ENCODE assay signal across 1 cellular context in the genomic region with DNA sequence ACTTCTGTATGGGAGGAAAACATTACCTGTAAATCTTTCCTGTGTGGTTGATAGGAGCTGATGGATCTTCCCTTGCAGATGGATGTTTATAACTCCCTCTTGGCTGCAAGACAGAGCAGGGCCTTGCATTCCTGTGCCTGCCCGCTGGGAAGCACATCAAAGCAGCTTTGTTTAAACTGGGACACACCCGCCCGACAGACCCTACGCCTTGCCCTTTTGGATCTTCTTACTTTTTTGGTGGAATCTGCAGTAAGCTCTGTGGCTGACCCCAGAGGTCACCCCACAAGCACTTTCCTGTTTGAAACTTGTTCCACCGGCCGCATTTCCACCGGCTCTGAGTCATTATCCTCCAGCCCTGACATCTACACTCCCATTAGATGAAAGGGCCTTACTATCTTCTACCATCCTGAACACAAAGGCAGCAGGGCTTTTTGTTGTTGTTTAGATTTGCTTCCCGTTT.
TF ChIP-seq lines count a peak whose summit lies in the region.

No MANE protein-coding gene starts in this region.

TF ChIP-seq in HepG2, 621 proteins besides CTCF, POLR2A, EP300 and RAD21 (continued from another document and continues in another):
- TF ChIP-seq, protein P1, sequence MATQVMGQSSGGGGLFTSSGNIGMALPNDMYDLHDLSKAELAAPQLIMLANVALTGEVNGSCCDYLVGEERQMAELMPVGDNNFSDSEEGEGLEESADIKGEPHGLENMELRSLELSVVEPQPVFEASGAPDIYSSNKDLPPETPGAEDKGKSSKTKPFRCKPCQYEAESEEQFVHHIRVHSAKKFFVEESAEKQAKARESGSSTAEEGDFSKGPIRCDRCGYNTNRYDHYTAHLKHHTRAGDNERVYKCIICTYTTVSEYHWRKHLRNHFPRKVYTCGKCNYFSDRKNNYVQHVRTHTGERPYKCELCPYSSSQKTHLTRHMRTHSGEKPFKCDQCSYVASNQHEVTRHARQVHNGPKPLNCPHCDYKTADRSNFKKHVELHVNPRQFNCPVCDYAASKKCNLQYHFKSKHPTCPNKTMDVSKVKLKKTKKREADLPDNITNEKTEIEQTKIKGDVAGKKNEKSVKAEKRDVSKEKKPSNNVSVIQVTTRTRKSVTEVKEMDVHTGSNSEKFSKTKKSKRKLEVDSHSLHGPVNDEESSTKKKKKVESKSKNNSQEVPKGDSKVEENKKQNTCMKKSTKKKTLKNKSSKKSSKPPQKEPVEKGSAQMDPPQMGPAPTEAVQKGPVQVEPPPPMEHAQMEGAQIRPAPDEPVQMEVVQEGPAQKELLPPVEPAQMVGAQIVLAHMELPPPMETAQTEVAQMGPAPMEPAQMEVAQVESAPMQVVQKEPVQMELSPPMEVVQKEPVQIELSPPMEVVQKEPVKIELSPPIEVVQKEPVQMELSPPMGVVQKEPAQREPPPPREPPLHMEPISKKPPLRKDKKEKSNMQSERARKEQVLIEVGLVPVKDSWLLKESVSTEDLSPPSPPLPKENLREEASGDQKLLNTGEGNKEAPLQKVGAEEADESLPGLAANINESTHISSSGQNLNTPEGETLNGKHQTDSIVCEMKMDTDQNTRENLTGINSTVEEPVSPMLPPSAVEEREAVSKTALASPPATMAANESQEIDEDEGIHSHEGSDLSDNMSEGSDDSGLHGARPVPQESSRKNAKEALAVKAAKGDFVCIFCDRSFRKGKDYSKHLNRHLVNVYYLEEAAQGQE (IDR thresholded peaks at IDR 0.05; ENCODE audit: borderline replicate concordance in 1 of 2, low read depth in 1 of 2, low read length in 2 of 2), result peak in 1 of 2 experiments; percentile 60; a peak in 1 of 4 replicates
- TF ChIP-seq ZNF34 (CRISPR knock-in tag; IDR thresholded peaks at IDR 0.05; ENCODE audit: borderline replicate concordance), result no peak
- TF ChIP-seq PLRG1 (conservative IDR thresholded peaks at IDR 0.05), result no peak
- TF ChIP-seq KLF6 (CRISPR knock-in tag; IDR thresholded peaks at IDR 0.05), result no peak
- TF ChIP-seq, protein P2, sequence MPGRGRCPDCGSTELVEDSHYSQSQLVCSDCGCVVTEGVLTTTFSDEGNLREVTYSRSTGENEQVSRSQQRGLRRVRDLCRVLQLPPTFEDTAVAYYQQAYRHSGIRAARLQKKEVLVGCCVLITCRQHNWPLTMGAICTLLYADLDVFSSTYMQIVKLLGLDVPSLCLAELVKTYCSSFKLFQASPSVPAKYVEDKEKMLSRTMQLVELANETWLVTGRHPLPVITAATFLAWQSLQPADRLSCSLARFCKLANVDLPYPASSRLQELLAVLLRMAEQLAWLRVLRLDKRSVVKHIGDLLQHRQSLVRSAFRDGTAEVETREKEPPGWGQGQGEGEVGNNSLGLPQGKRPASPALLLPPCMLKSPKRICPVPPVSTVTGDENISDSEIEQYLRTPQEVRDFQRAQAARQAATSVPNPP (CRISPR knock-in tag; IDR thresholded peaks at IDR 0.05), result no peak
- peak; percentile 41 for TF ChIP-seq STAG1 (CRISPR knock-in tag; IDR thresholded peaks at IDR 0.05)
- peak; percentile 49; the same call in 1 of the 2 replicates for TF ChIP-seq SP5 (CRISPR knock-in tag; IDR thresholded peaks at IDR 0.05; ENCODE audit: borderline replicate concordance, low read depth)
- TF ChIP-seq MYNN (CRISPR knock-in tag; IDR thresholded peaks at IDR 0.05; ENCODE audit: low read depth), result no peak
- peak; percentile 90 for TF ChIP-seq ZMYM4 (CRISPR knock-in tag; IDR thresholded peaks at IDR 0.05)
- 0 out of 2 replicates have a peak, but pooled peaks have one; percentile 39 for TF ChIP-seq ZNF761 (CRISPR knock-in tag; conservative IDR thresholded peaks at IDR 0.05)
- TF ChIP-seq, protein P3, sequence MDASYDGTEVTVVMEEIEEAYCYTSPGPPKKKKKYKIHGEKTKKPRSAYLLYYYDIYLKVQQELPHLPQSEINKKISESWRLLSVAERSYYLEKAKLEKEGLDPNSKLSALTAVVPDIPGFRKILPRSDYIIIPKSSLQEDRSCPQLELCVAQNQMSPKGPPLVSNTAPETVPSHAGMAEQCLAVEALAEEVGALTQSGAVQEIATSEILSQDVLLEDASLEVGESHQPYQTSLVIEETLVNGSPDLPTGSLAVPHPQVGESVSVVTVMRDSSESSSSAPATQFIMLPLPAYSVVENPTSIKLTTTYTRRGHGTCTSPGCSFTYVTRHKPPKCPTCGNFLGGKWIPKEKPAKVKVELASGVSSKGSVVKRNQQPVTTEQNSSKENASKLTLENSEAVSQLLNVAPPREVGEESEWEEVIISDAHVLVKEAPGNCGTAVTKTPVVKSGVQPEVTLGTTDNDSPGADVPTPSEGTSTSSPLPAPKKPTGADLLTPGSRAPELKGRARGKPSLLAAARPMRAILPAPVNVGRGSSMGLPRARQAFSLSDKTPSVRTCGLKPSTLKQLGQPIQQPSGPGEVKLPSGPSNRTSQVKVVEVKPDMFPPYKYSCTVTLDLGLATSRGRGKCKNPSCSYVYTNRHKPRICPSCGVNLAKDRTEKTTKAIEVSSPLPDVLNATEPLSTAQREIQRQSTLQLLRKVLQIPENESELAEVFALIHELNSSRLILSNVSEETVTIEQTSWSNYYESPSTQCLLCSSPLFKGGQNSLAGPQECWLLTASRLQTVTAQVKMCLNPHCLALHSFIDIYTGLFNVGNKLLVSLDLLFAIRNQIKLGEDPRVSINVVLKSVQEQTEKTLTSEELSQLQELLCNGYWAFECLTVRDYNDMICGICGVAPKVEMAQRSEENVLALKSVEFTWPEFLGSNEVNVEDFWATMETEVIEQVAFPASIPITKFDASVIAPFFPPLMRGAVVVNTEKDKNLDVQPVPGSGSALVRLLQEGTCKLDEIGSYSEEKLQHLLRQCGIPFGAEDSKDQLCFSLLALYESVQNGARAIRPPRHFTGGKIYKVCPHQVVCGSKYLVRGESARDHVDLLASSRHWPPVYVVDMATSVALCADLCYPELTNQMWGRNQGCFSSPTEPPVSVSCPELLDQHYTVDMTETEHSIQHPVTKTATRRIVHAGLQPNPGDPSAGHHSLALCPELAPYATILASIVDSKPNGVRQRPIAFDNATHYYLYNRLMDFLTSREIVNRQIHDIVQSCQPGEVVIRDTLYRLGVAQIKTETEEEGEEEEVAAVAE (CRISPR knock-in tag; IDR thresholded peaks at IDR 0.05; ENCODE audit: borderline replicate concordance), result no peak
- TF ChIP-seq, protein P4, sequence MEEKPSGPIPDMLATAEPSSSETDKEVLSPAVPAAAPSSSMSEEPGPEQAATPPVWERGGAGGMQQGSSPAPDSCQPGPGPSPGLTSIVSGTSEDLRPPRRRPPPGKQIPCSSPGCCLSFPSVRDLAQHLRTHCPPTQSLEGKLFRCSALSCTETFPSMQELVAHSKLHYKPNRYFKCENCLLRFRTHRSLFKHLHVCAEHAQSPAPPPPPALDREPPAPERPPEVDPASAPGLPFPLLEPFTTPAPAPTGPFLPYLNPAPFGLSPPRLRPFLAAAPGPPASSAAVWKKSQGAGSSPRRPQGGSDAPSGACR (CRISPR knock-in tag; IDR thresholded peaks at IDR 0.05), result peak; percentile 58; the same call in 1 of the 2 replicates
- no peak for TF ChIP-seq FOXC1 (CRISPR knock-in tag; IDR thresholded peaks at IDR 0.05; ENCODE audit: borderline replicate concordance)
- no peak for TF ChIP-seq ZNF10 (CRISPR knock-in tag; IDR thresholded peaks at IDR 0.05; ENCODE audit: borderline replicate concordance, low read depth)
- no peak for TF ChIP-seq PHF20 (CRISPR knock-in tag; IDR thresholded peaks at IDR 0.05)
- no peak for TF ChIP-seq FOXA1 (IDR thresholded peaks at IDR 0.05)
- TF ChIP-seq FOXA1 (CRISPR knock-in tag; IDR thresholded peaks at IDR 0.05), result peak; percentile 86
- TF ChIP-seq, protein P5, sequence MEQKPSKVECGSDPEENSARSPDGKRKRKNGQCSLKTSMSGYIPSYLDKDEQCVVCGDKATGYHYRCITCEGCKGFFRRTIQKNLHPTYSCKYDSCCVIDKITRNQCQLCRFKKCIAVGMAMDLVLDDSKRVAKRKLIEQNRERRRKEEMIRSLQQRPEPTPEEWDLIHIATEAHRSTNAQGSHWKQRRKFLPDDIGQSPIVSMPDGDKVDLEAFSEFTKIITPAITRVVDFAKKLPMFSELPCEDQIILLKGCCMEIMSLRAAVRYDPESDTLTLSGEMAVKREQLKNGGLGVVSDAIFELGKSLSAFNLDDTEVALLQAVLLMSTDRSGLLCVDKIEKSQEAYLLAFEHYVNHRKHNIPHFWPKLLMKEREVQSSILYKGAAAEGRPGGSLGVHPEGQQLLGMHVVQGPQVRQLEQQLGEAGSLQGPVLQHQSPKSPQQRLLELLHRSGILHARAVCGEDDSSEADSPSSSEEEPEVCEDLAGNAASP (CRISPR knock-in tag; IDR thresholded peaks at IDR 0.05; ENCODE audit: borderline replicate concordance), result 0 out of 2 replicates have a peak, but pooled peaks have one; percentile 53
- TF ChIP-seq MATR3 (CRISPR knock-in tag; IDR thresholded peaks at IDR 0.05), result no peak
- TF ChIP-seq ZNF790 (CRISPR knock-in tag; IDR thresholded peaks at IDR 0.05; ENCODE audit: borderline replicate concordance), result no peak
- TF ChIP-seq SAP130 (CRISPR knock-in tag; IDR thresholded peaks at IDR 0.05; ENCODE audit: low read depth), result peak; percentile 70; the same call in 1 of the 2 replicates
- TF ChIP-seq, protein P6, sequence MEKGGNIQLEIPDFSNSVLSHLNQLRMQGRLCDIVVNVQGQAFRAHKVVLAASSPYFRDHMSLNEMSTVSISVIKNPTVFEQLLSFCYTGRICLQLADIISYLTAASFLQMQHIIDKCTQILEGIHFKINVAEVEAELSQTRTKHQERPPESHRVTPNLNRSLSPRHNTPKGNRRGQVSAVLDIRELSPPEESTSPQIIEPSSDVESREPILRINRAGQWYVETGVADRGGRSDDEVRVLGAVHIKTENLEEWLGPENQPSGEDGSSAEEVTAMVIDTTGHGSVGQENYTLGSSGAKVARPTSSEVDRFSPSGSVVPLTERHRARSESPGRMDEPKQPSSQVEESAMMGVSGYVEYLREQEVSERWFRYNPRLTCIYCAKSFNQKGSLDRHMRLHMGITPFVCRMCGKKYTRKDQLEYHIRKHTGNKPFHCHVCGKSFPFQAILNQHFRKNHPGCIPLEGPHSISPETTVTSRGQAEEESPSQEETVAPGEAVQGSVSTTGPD (CRISPR knock-in tag; IDR thresholded peaks at IDR 0.05), result peak; percentile 68; the same call in 1 of the 2 replicates
- TF ChIP-seq NFE2 (CRISPR knock-in tag; IDR thresholded peaks at IDR 0.05), result no peak
- peak; percentile 83 for TF ChIP-seq FOXO1 (CRISPR knock-in tag; IDR thresholded peaks at IDR 0.05)
- no peak for TF ChIP-seq ZFAT (CRISPR knock-in tag; conservative IDR thresholded peaks at IDR 0.05)
- 0 out of 2 replicates have a peak, but pooled peaks have one; percentile 62 for TF ChIP-seq KLF11 (CRISPR knock-in tag; IDR thresholded peaks at IDR 0.05)
- TF ChIP-seq, protein P7, sequence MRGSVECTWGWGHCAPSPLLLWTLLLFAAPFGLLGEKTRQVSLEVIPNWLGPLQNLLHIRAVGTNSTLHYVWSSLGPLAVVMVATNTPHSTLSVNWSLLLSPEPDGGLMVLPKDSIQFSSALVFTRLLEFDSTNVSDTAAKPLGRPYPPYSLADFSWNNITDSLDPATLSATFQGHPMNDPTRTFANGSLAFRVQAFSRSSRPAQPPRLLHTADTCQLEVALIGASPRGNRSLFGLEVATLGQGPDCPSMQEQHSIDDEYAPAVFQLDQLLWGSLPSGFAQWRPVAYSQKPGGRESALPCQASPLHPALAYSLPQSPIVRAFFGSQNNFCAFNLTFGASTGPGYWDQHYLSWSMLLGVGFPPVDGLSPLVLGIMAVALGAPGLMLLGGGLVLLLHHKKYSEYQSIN (CRISPR knock-in tag; IDR thresholded peaks at IDR 0.05; ENCODE audit: borderline replicate concordance), result no peak
- TF ChIP-seq, protein P8, sequence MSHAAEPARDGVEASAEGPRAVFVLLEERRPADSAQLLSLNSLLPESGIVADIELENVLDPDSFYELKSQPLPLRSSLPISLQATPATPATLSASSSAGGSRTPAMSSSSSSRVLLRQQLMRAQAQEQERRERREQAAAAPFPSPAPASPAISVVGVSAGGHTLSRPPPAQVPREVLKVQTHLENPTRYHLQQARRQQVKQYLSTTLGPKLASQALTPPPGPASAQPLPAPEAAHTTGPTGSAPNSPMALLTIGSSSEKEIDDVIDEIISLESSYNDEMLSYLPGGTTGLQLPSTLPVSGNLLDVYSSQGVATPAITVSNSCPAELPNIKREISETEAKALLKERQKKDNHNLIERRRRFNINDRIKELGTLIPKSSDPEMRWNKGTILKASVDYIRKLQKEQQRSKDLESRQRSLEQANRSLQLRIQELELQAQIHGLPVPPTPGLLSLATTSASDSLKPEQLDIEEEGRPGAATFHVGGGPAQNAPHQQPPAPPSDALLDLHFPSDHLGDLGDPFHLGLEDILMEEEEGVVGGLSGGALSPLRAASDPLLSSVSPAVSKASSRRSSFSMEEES (CRISPR knock-in tag; IDR thresholded peaks at IDR 0.05), result peak; percentile 39
- no peak for TF ChIP-seq ATF1 (CRISPR knock-in tag; IDR thresholded peaks at IDR 0.05)
- TF ChIP-seq, protein P9, sequence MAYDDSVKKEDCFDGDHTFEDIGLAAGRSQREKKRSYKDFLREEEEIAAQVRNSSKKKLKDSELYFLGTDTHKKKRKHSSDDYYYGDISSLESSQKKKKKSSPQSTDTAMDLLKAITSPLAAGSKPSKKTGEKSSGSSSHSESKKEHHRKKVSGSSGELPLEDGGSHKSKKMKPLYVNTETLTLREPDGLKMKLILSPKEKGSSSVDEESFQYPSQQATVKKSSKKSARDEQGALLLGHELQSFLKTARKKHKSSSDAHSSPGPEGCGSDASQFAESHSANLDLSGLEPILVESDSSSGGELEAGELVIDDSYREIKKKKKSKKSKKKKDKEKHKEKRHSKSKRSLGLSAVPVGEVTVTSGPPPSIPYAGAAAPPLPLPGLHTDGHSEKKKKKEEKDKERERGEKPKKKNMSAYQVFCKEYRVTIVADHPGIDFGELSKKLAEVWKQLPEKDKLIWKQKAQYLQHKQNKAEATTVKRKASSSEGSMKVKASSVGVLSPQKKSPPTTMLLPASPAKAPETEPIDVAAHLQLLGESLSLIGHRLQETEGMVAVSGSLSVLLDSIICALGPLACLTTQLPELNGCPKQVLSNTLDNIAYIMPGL (CRISPR knock-in tag; IDR thresholded peaks at IDR 0.05; ENCODE audit: borderline replicate concordance in 1 of 2, low read depth in 1 of 2), result peak in 1 of 2 experiments; percentile 32; a peak in 2 of 4 replicates
- TF ChIP-seq, protein P10, sequence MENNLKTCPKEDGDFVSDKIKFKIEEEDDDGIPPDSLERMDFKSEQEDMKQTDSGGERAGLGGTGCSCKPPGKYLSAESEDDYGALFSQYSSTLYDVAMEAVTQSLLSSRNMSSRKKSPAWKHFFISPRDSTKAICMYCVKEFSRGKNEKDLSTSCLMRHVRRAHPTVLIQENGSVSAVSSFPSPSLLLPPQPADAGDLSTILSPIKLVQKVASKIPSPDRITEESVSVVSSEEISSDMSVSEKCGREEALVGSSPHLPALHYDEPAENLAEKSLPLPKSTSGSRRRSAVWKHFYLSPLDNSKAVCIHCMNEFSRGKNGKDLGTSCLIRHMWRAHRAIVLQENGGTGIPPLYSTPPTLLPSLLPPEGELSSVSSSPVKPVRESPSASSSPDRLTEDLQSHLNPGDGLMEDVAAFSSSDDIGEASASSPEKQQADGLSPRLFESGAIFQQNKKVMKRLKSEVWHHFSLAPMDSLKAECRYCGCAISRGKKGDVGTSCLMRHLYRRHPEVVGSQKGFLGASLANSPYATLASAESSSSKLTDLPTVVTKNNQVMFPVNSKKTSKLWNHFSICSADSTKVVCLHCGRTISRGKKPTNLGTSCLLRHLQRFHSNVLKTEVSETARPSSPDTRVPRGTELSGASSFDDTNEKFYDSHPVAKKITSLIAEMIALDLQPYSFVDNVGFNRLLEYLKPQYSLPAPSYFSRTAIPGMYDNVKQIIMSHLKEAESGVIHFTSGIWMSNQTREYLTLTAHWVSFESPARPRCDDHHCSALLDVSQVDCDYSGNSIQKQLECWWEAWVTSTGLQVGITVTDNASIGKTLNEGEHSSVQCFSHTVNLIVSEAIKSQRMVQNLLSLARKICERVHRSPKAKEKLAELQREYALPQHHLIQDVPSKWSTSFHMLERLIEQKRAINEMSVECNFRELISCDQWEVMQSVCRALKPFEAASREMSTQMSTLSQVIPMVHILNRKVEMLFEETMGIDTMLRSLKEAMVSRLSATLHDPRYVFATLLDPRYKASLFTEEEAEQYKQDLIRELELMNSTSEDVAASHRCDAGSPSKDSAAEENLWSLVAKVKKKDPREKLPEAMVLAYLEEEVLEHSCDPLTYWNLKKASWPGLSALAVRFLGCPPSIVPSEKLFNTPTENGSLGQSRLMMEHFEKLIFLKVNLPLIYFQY (CRISPR knock-in tag; IDR thresholded peaks at IDR 0.05; ENCODE audit: borderline replicate concordance), result 0 out of 2 replicates have a peak, but pooled peaks have one; percentile 18
